8 cellular contexts compared by ENCODE assay signal in genomic region chr1:89804646-89805237, GRCh38. TPM values are rescaled to one million over a fixed set of nuclear protein-coding genes. Genes with fewer than 3 reads are reported as not detected.
A peak's percentile ranks its signal among the peaks of the same experiment; 100 is the strongest.
DNase-seq lines count a peak whose midpoint lies in the region; ATAC-seq and TF ChIP-seq lines count a peak whose summit lies in the region.

No MANE protein-coding gene starts in this region.

- no peak overlapping the region for H3K4me3 Mint-ChIP-seq in CD8-positive, alpha-beta memory T cell
- no peak overlapping the region for H3K4me3 Mint-ChIP-seq in endodermal cell

- H3K4me1 ChIP-seq in CD8-positive, alpha-beta memory T cell (ENCODE audit: insufficient read depth, low read length) = no peaks in the 10 kb centered on the region
- peaks cover 18% of the 10 kb centered on the region for H3K4me1 ChIP-seq in endodermal cell (ENCODE audit: control insufficient read depth, insufficient read depth, low read length)

- no peak overlapping the region for H3K27ac ChIP-seq in CD8-positive, alpha-beta memory T cell (ENCODE audit: low read depth, low read length)
- no peak overlapping the region for H3K27ac ChIP-seq in endodermal cell (ENCODE audit: low read depth, low read length)

- no peaks in the 10 kb centered on the region for H3K9me3 ChIP-seq in CD8-positive, alpha-beta memory T cell (ENCODE audit: low read length)
- H3K9me3 ChIP-seq in endodermal cell (ENCODE audit: control insufficient read depth, low read length) = no peaks in the 10 kb centered on the region

- CTCF ChIA-PET in CD8-positive, alpha-beta memory T cell (lab: Charles Lee) = interaction anchor here (0.6 to 2.6 kb wide), 13 partner anchors 9 to 185 kb away, joined by 3 to 22 read pairs (median 4); partner anchors contain the start of gene LRRC8D

- H3K9me3 Mint-ChIP-seq in CD8-positive, alpha-beta memory T cell = no peaks in the 10 kb centered on the region
- H3K9me3 Mint-ChIP-seq in endodermal cell = no peaks in the 10 kb centered on the region

- ATAC-seq in GM19452 (IDR thresholded peaks at IDR 0.05; ENCODE audit: unreplicated experiment) = peak; percentile 75

- WGBS in endodermal cell (ENCODE audit: insufficient coverage in 1 of 2, insufficient read length in 1 of 2), 2 experiments = 0 to 1% methylated on average over 3 to 4 of the region's 4 CpGs

- no peaks in the 10 kb centered on the region for H3K36me3 Mint-ChIP-seq in CD8-positive, alpha-beta memory T cell
- no peaks in the 10 kb centered on the region for H3K36me3 Mint-ChIP-seq in endodermal cell (ENCODE audit: low read depth)

- no peaks in the 10 kb centered on the region for H3K4me1 Mint-ChIP-seq in CD8-positive, alpha-beta memory T cell
- H3K4me1 Mint-ChIP-seq in endodermal cell = peaks cover 9% of the 10 kb centered on the region

- H3K36me3 ChIP-seq in CD8-positive, alpha-beta memory T cell (ENCODE audit: insufficient read depth, low read length) = no peaks in the 10 kb centered on the region
- H3K36me3 ChIP-seq in endodermal cell (ENCODE audit: control insufficient read depth, insufficient read depth, low read length) = no peaks in the 10 kb centered on the region

- H3K9ac ChIP-seq in endodermal cell (ENCODE audit: extremely low read depth, low read length, poor library complexity, severe bottlenecking) = no peak overlapping the region

- H3K4me3 ChIP-seq in CD8-positive, alpha-beta memory T cell (ENCODE audit: low read length) = no peak overlapping the region
- no peak overlapping the region for H3K4me3 ChIP-seq in endodermal cell (ENCODE audit: low read length)

- DNase-seq in CD8-positive, alpha-beta memory T cell = peak; percentile 60 to 86 (median 74)
- DNase-seq in HPDE6-E6E7 (ENCODE audit: extremely low spot score) (peak; percentile 70), NOMO-1 treated with dmso at 0.1 percent for 144 hours (lab: John Stamatoyannopoulos, UW; ENCODE audit: unreplicated experiment) (peak; percentile 77), endodermal cell (peak; percentile 96), middle frontal gyrus (ENCODE audit: extremely low spot score, low spot score) (peak; percentile 81)
- DNase-seq in activated CD8-positive, alpha-beta memory T cell treated with anti-CD3 and anti-CD28 coated beads for 24 hours = peak; percentile 91
- peak; percentile 63 to 86 for DNase-seq in stimulated activated CD8-positive, alpha-beta memory T cell treated with anti-CD3 and anti-CD28 coated beads, Interleukin-4, amount 100 ng/mL, for 4 hours (ENCODE audit: low read depth in 2 of 2, low spot score in 1 of 2)

- H3K27me3 ChIP-seq in CD8-positive, alpha-beta memory T cell (ENCODE audit: insufficient read depth, low read length, poor library complexity, severe bottlenecking) = no peaks in the 10 kb centered on the region
- H3K27me3 ChIP-seq in endodermal cell (ENCODE audit: control insufficient read depth, insufficient read depth, low read length, poor library complexity, severe bottlenecking) = peaks cover 45% of the 10 kb centered on the region

- H3K27me3 Mint-ChIP-seq in CD8-positive, alpha-beta memory T cell = peaks cover 3 to 5% of the 10 kb centered on the region in 2 donors
- peaks cover 16% of the 10 kb centered on the region for H3K27me3 Mint-ChIP-seq in endodermal cell (ENCODE audit: insufficient read depth)

- H3K27ac Mint-ChIP-seq in CD8-positive, alpha-beta memory T cell = no peak overlapping the region
- no peak overlapping the region for H3K27ac Mint-ChIP-seq in endodermal cell

- POLR2A ChIA-PET in CD8-positive, alpha-beta memory T cell (lab: Charles Lee) = interaction anchor here (0.9 to 1.0 kb wide), 2 partner anchors 17 to 39 kb away, joined by 3 to 4 read pairs; no protein-coding TSS in a partner anchor

- peak; percentile 97 for TF ChIP-seq CTCF in endodermal cell (conservative IDR thresholded peaks at IDR 0.05)

RNA-seq across cellular contexts. Expression of gene LRRC8D, which starts 16.1 kb away (rescaled TPM):
- total RNA-seq in CD8-positive, alpha-beta memory T cell = 10 to 100 TPM; 39.0 to 41.9 TPM
- 56.3 TPM for polyA plus RNA-seq in CD8-positive, alpha-beta memory T cell
- 10 to 100 TPM; 23.8 to 33.8 TPM for total RNA-seq in endodermal cell
- polyA plus RNA-seq in endodermal cell (2013, experiment 1 of 2) = 26.5 TPM
- 21.1 TPM for polyA plus RNA-seq in endodermal cell (2013, experiment 2 of 2)
